Comparison of ENCODE assay signal across 16 cellular contexts in the genomic region with DNA sequence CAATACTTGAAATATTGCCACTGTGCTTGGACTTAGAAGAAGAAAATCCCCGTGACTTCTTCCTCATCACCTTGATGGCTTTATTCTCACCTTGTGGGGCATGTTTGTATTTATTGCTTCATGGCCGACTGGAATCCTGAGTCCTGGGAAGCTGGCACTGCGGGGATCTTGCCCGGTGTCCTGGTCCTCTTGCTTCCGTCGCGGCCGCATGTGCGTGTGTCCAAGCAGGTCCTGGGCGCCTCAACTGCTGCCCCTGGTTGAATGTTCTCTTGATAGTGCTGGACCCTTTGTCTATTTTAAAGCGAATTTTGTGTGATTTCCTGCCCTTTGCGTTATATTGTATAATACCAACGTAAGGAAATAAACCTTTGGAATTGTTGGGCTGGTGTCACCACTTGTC. TPM values are rescaled to one million over a fixed set of nuclear protein-coding genes. Genes with fewer than 3 reads are reported as not detected.
DNase-seq lines count a peak whose midpoint lies in the region; ATAC-seq and TF ChIP-seq lines count a peak whose summit lies in the region.
"Had no signal": no experiment of that assay in that cellular context is flagged by ENCODE, and none has a peak within 500 bp of the region (broad histone marks: within the 10 kb centered on the region; RNA-seq: fewer than 3 reads in every experiment).

No MANE protein-coding gene starts in this region.

- H3K4me1 Mint-ChIP-seq in endothelial cell (ENCODE audit: unreplicated experiment) = no peaks in the 10 kb centered on the region
- peaks cover 34% of the 10 kb centered on the region for H3K4me1 Mint-ChIP-seq in stimulated activated memory B cell treated with anti-CD40 and anti-IgM and Interleukin-4, amounts not matched to agents 10 μg/mL and 1 μg/mL and 100 μg/mL, for 72 hours

- H3K4me3 Mint-ChIP-seq in endothelial cell (ENCODE audit: unreplicated experiment) = no peak overlapping the region
- H3K4me3 Mint-ChIP-seq in stimulated activated memory B cell treated with anti-CD40 and anti-IgM and Interleukin-4, amounts not matched to agents 10 μg/mL and 1 μg/mL and 100 μg/mL, for 72 hours = no peak overlapping the region

- H3K27ac ChIP-seq in heart right ventricle = peak overlapping the region in 8 of 10 donors; percentile 58 to 82 (median 75)
- no peak overlapping the region for H3K27ac ChIP-seq in Karpas-422 (ENCODE audit: low read length)
- H3K27ac ChIP-seq: SJCRH30 had no signal

- H3K27me3 ChIP-seq in heart right ventricle (no peaks in the 10 kb centered on the region), Karpas-422 (ENCODE audit: low read length) (no peaks in the 10 kb centered on the region)
- H3K27me3 ChIP-seq: MG63, SJCRH30 had no signal

- no peak for DNase-seq in heart right ventricle
- DNase-seq in Right ventricle myocardium inferior (ENCODE audit: missing footprints) = no peak
- no peak for DNase-seq in Karpas-422
- DNase-seq in endothelial cell (ENCODE audit: low spot score) = no peak
- no peak for DNase-seq in amniotic stem cell (lab: John Stamatoyannopoulos, UW)
- no peak for DNase-seq in activated CD4-positive, CD25-positive, alpha-beta regulatory T cell treated with anti-CD3 and anti-CD28 coated beads, Interleukin-2, amount 50 U/mL, for 72 hours
- DNase-seq: CD4-positive, CD25-positive, alpha-beta regulatory T cell; KG1; MG63; NCI-H1105 treated with DMSO at 0.1 percent for 48 hours; NCI-H187 treated with DMSO at 0.1 percent for 48 hours; NCI-H2171; NCI-H510A; SJCRH30 had no signal

- H3K36me3 ChIP-seq in heart right ventricle (peaks cover 0 to 46% (median 24%) of the 10 kb centered on the region in 9 donors), Karpas-422 (ENCODE audit: insufficient read depth, low read length) (no peaks in the 10 kb centered on the region)
- H3K36me3 ChIP-seq: SJCRH30 had no signal

- peak overlapping the region; percentile 22 for H3K27ac Mint-ChIP-seq in endothelial cell (ENCODE audit: unreplicated experiment)
- peak overlapping the region; percentile 22 for H3K27ac Mint-ChIP-seq in stimulated activated memory B cell treated with anti-CD40 and anti-IgM and Interleukin-4, amounts not matched to agents 10 μg/mL and 1 μg/mL and 100 μg/mL, for 72 hours

- no peak overlapping the region for H3K9ac ChIP-seq in Karpas-422 (ENCODE audit: low read length)

- H3K4me2 ChIP-seq in Karpas-422 (ENCODE audit: low read depth, low read length, poor library complexity, severe bottlenecking) = peak overlapping the region; percentile 52

- WGBS in heart right ventricle, 2 donors = 87 to 88% methylated on average over 13 of the region's 13 CpGs

- H3K9me3 ChIP-seq in heart right ventricle (no peaks in the 10 kb centered on the region), Karpas-422 (ENCODE audit: low read length) (no peaks in the 10 kb centered on the region)
- H3K9me3 ChIP-seq: MG63, SJCRH30 had no signal

- no peaks in the 10 kb centered on the region for H3K79me2 ChIP-seq in Karpas-422 (ENCODE audit: low read length)

- H3K4me3 ChIP-seq in heart right ventricle (no peak overlapping the region), Karpas-422 (ENCODE audit: low read length) (no peak overlapping the region)
- H3K4me3 ChIP-seq: MG63, SJCRH30 had no signal

- intact Hi-C loops in heart right ventricle (cut with DNase I) = no loop called here
- intact Hi-C loops in Right ventricle myocardium inferior (cut with DNase I) = no loop called here

- no peak overlapping the region for H2AFZ ChIP-seq in Karpas-422 (ENCODE audit: low read length)

- H3K9me3 Mint-ChIP-seq in endothelial cell (ENCODE audit: unreplicated experiment) = no peaks in the 10 kb centered on the region
- H3K9me3 Mint-ChIP-seq in stimulated activated memory B cell treated with anti-CD40 and anti-IgM and Interleukin-4, amounts not matched to agents 10 μg/mL and 1 μg/mL and 100 μg/mL, for 72 hours = no peaks in the 10 kb centered on the region
- H3K9me3 Mint-ChIP-seq: CD4-positive, CD25-positive, alpha-beta regulatory T cell had no signal

- peaks cover 6% of the 10 kb centered on the region for H3K27me3 Mint-ChIP-seq in endothelial cell (ENCODE audit: unreplicated experiment)
- H3K27me3 Mint-ChIP-seq in stimulated activated memory B cell treated with anti-CD40 and anti-IgM and Interleukin-4, amounts not matched to agents 10 μg/mL and 1 μg/mL and 100 μg/mL, for 72 hours = no peaks in the 10 kb centered on the region
- H3K27me3 Mint-ChIP-seq: CD4-positive, CD25-positive, alpha-beta regulatory T cell had no signal

- H3K9me2 ChIP-seq in Karpas-422 (replicated peaks; ENCODE audit: insufficient read depth, low read length) = no peaks in the 10 kb centered on the region

- H3K4me1 ChIP-seq in heart right ventricle = peaks cover 0 to 40% (median 11%) of the 10 kb centered on the region in 9 donors
- peaks cover 27% of the 10 kb centered on the region for H3K4me1 ChIP-seq in Karpas-422 (ENCODE audit: low read length)

- peaks cover 10% of the 10 kb centered on the region for H3K36me3 Mint-ChIP-seq in endothelial cell (ENCODE audit: low read depth, unreplicated experiment)
- H3K36me3 Mint-ChIP-seq in stimulated activated memory B cell treated with anti-CD40 and anti-IgM and Interleukin-4, amounts not matched to agents 10 μg/mL and 1 μg/mL and 100 μg/mL, for 72 hours = peaks cover 5% of the 10 kb centered on the region
- H3K36me3 Mint-ChIP-seq: CD4-positive, CD25-positive, alpha-beta regulatory T cell had no signal

- TF ChIP-seq CTCF in heart right ventricle (IDR thresholded peaks at IDR 0.05) (no peak), endothelial cell (IDR thresholded peaks at IDR 0.05; ENCODE audit: unreplicated experiment) (no peak)

- H4K20me1 ChIP-seq in Karpas-422 (ENCODE audit: insufficient read depth, low read depth, low read length) = peaks cover 44% of the 10 kb centered on the region; the same call in 1 of the 2 replicates

- ATAC-seq in heart right ventricle (no peak), Right ventricle myocardium inferior (no peak), GM19035 (IDR thresholded peaks at IDR 0.05; ENCODE audit: unreplicated experiment) (no peak)
- no peak for ATAC-seq in stimulated activated memory B cell treated with anti-CD40 and anti-IgM and Interleukin-4, amounts not matched to agents 10 μg/mL and 1 μg/mL and 100 μg/mL, for 72 hours

RNA-seq across cellular contexts. Expression of a gene that starts 6.3 kb away (rescaled TPM):
- total RNA-seq in heart right ventricle = 10 to 100 TPM in 1 of 10 donors, 1 to 10 TPM in 9; 5.1 to 14.8 (median 7.5) TPM
- 10 to 100 TPM; 13.7 to 17.4 TPM for polyA plus RNA-seq in heart right ventricle
- 9.4 TPM for total RNA-seq in Right ventricle myocardium inferior
- 11.9 and 32.3 TPM in 2 replicates for total RNA-seq in Karpas-422 (2014; rRNA removed; shearing (Covaris generic); ENCODE audit: low replicate concordance)
- 25.8 TPM for total RNA-seq in endothelial cell (ENCODE audit: unreplicated experiment)

RNA-seq across cellular contexts. Expression of a gene that starts 27.0 kb away (rescaled TPM):
- total RNA-seq in heart right ventricle (10 to 100 TPM; 14.1 to 20.5 (median 19.3) TPM), Right ventricle myocardium inferior (13.9 TPM), endothelial cell (ENCODE audit: unreplicated experiment) (66.2 TPM)
- 10 to 100 TPM in 1 of 2 donors, 1 to 10 TPM in 1; 6.6 to 18.9 TPM for polyA plus RNA-seq in heart right ventricle
- 13.7 and 16.8 TPM in 2 replicates for total RNA-seq in Karpas-422 (2014; rRNA removed; shearing (Covaris generic); ENCODE audit: low replicate concordance)

RNA-seq across cellular contexts. Expression of a gene that starts 28.4 kb away (rescaled TPM):
- total RNA-seq in heart right ventricle (10 to 100 TPM; 30.2 to 77.7 (median 51.6) TPM), Right ventricle myocardium inferior (49.3 TPM), endothelial cell (ENCODE audit: unreplicated experiment) (53.7 TPM)
- 10 to 100 TPM; 10.7 to 37.2 TPM for polyA plus RNA-seq in heart right ventricle
- 2.8 and 6.9 TPM in 2 replicates for total RNA-seq in Karpas-422 (2014; rRNA removed; shearing (Covaris generic); ENCODE audit: low replicate concordance)
